In the genomic region with DNA sequence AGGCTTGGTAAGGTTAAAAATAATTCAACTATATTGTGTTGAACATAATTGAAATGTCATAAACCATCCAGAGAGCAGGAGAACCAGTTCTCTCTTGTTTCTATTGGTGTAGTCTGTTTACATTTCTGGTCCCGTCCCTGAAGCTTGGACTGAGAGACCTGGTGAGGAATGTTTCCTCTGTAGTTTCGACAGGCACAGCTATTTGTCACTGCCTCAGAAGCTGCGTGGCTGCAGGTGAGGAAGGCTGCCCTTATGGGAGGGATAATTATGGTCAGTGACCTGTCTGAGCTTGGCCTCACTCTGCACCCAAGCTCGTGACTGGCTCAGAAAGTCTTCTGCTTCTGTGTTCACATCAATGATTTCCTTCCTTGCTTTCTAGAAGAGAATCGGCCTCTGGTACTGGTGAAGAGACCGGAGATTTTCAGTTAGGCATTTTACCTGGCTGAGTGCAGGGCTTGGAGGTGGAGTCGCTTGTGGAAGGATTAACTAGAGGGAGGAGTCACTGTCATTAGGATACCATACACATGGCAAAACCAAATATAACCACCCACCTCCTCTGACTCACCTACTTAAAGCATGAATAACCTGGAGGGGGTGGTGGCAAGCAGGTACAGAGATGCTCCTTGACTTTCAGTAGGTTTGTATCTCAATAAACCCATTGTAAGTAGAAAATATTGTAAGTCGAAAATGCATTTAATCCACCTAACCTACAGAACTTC, we compare ENCODE assay signal across 12 cellular contexts. TPM values are rescaled to one million over a fixed set of nuclear protein-coding genes. Genes with fewer than 3 reads are reported as not detected.
A peak's percentile ranks its signal among the peaks of the same experiment; 100 is the strongest.
DNase-seq lines count a peak whose midpoint lies in the region; ATAC-seq and TF ChIP-seq lines count a peak whose summit lies in the region.
"Had no signal": no experiment of that assay in that cellular context is flagged by ENCODE, and none has a peak within 500 bp of the region (broad histone marks: within the 10 kb centered on the region; RNA-seq: fewer than 3 reads in every experiment).

No MANE protein-coding gene starts in this region.

- H3K9me3 ChIP-seq in PC-9 (ENCODE audit: insufficient read depth, low read depth) (no peaks in the 10 kb centered on the region), hepatocyte (ENCODE audit: low read depth) (no peaks in the 10 kb centered on the region), prostate gland (no peaks in the 10 kb centered on the region)

- DNase-seq in DMS153 treated with DMSO at 0.1 percent for 48 hours (lab: John Stamatoyannopoulos, UW; ENCODE audit: unreplicated experiment) = peak; percentile 82
- DNase-seq in PC-9 = peak; percentile 81 to 98
- peak; percentile 81 for DNase-seq in hepatocyte (ENCODE audit: low spot score)
- peak; percentile 79 for DNase-seq in prostate gland (ENCODE audit: low spot score)
- no peak for DNase-seq in SHP77 treated with DMSO at 0.1 percent for 48 hours (lab: John Stamatoyannopoulos, UW)
- DNase-seq: activated CD4-positive, alpha-beta T cell treated with anti-CD3 and anti-CD28 coated beads for 1 hour; activated T-cell treated with anti-CD3 and anti-CD28 coated beads, Interleukin-2, amount 50 U/mL, for 72 hours; NCI-H82 had no signal

- 48% methylated on average over 8 of the region's 8 CpGs for WGBS in hepatocyte (ENCODE audit: low lambda C conversion rate, missing lambda C conversion rate)
- WGBS in prostate gland = 45% methylated on average over 8 of the region's 8 CpGs

- peaks cover 34% of the 10 kb centered on the region for H3F3A ChIP-seq in PC-9 (ENCODE audit: insufficient read depth, low read depth)

- peak overlapping the region; percentile 88 for H3K27ac ChIP-seq in PC-9
- H3K27ac ChIP-seq in hepatocyte = peak overlapping the region; percentile 83
- peak overlapping the region; percentile 83 to 84 for H3K27ac ChIP-seq in prostate gland
- H3K27ac ChIP-seq: SK-N-MC had no signal

- H3K4me3 ChIP-seq in PC-9 (peak overlapping the region; percentile 39; the same call in 1 of the 2 replicates), hepatocyte (no peak overlapping the region), prostate gland (peak overlapping the region; percentile 0 to 20)
- H3K4me3 ChIP-seq: SK-N-MC had no signal

- no peaks in the 10 kb centered on the region for H3K27me3 ChIP-seq in PC-9 (ENCODE audit: insufficient read depth, low read depth)
- H3K27me3 ChIP-seq in hepatocyte = no peaks in the 10 kb centered on the region
- H3K27me3 ChIP-seq in prostate gland (replicated peaks; ENCODE audit: insufficient read depth) = no peaks in the 10 kb centered on the region

- H3K4me1 ChIP-seq in PC-9 (replicated peaks; ENCODE audit: insufficient read depth) (peaks cover 45% of the 10 kb centered on the region), hepatocyte (ENCODE audit: insufficient read depth) (peaks cover 12% of the 10 kb centered on the region), prostate gland (replicated peaks) (peaks cover 12% of the 10 kb centered on the region)

- H4K20me1 ChIP-seq in PC-9 (ENCODE audit: insufficient read depth) = 0 out of 2 replicates have a peak, but pooled peaks cover 4% of the 10 kb centered on the region
- H4K20me1 ChIP-seq in hepatocyte (ENCODE audit: insufficient read depth, poor library complexity, severe bottlenecking) = no peaks in the 10 kb centered on the region

- H3K9me2 ChIP-seq in PC-9 (ENCODE audit: insufficient read depth) (no peaks in the 10 kb centered on the region), hepatocyte (replicated peaks; ENCODE audit: insufficient read depth) (no peaks in the 10 kb centered on the region)

- CTCF ChIA-PET in PC-9 (lab: Charles Lee) = interaction anchor here (0.6 to 0.7 kb wide), 5 partner anchors 46 to 403 kb away, joined by 3 to 14 read pairs (median 5); no protein-coding TSS in a partner anchor

- ATAC-seq in HG03521 (IDR thresholded peaks at IDR 0.05; ENCODE audit: unreplicated experiment) = no peak
- no peak for ATAC-seq in HG03354 (IDR thresholded peaks at IDR 0.05; ENCODE audit: poor library complexity, severe bottlenecking, unreplicated experiment)
- ATAC-seq in HG03571 (IDR thresholded peaks at IDR 0.05; ENCODE audit: unreplicated experiment) = no peak
- ATAC-seq: activated T-cell treated with anti-CD3 and anti-CD28 coated beads, Interleukin-2, amount 50 U/mL, for 72 hours had no signal

- TSS peak; percentile 60 for BruUV-seq in PC-9 (replicated peaks; lab: Mats Ljungman, UMichigan)

- intact Hi-C loops in PC-9 (cut with micrococcal nuclease; ENCODE audit: unreplicated experiment) (loop anchor here (1.0 kb wide), 2 partner anchors 18 to 49 kb away; no protein-coding TSS in a partner anchor), prostate gland (cut with DNase I) (loop anchor here (5.0 to 10.0 kb wide), 3 partner anchors 50 to 337 kb away; a partner anchor contains a TSS)

- no peak overlapping the region for H2AFZ ChIP-seq in PC-9
- H2AFZ ChIP-seq in hepatocyte = no peak overlapping the region

- TF ChIP-seq CTCF in PC-9 (conservative IDR thresholded peaks at IDR 0.05) (no peak), hepatocyte (IDR thresholded peaks at IDR 0.05; ENCODE audit: poor library complexity) (no peak), prostate gland (IDR thresholded peaks at IDR 0.05) (no peak)

- no peaks in the 10 kb centered on the region for H3K36me3 ChIP-seq in PC-9 (ENCODE audit: low read depth)
- no peaks in the 10 kb centered on the region for H3K36me3 ChIP-seq in hepatocyte (replicated peaks; ENCODE audit: insufficient read depth, low read depth)
- no peaks in the 10 kb centered on the region for H3K36me3 ChIP-seq in prostate gland

- peaks cover 5% of the 10 kb centered on the region; the same call in 1 of the 2 replicates for H3K79me2 ChIP-seq in PC-9 (ENCODE audit: low read depth)
- no peaks in the 10 kb centered on the region for H3K79me2 ChIP-seq in hepatocyte

- H3K4me2 ChIP-seq in PC-9 (peak overlapping the region; percentile 80), hepatocyte (peak overlapping the region; percentile 62)

- POLR2A ChIA-PET in PC-9 (lab: Charles Lee; ENCODE audit: unreplicated experiment) = interaction anchor here (0.5 to 1.2 kb wide), 8 partner anchors 20 to 1314 kb away, joined by 3 to 13 read pairs (median 5); a partner anchor contains a TSS

- no peak for TF ChIP-seq POLR2A in prostate gland (IDR thresholded peaks at IDR 0.05)

RNA-seq across cellular contexts. Expression of a gene that starts 19.9 kb away (rescaled TPM):
- total RNA-seq in PC-9 (2021) = 76.0 and 88.9 TPM in 2 replicates
- total RNA-seq in hepatocyte = 63.4 and 72.1 TPM in 2 replicates
- polyA plus RNA-seq in hepatocyte = 9.4 and 11.7 TPM in 2 replicates
- 10 to 100 TPM; 50.7 to 72.9 TPM for total RNA-seq in prostate gland
